ENCODE assay signal across 25 cellular contexts in the genomic region with DNA sequence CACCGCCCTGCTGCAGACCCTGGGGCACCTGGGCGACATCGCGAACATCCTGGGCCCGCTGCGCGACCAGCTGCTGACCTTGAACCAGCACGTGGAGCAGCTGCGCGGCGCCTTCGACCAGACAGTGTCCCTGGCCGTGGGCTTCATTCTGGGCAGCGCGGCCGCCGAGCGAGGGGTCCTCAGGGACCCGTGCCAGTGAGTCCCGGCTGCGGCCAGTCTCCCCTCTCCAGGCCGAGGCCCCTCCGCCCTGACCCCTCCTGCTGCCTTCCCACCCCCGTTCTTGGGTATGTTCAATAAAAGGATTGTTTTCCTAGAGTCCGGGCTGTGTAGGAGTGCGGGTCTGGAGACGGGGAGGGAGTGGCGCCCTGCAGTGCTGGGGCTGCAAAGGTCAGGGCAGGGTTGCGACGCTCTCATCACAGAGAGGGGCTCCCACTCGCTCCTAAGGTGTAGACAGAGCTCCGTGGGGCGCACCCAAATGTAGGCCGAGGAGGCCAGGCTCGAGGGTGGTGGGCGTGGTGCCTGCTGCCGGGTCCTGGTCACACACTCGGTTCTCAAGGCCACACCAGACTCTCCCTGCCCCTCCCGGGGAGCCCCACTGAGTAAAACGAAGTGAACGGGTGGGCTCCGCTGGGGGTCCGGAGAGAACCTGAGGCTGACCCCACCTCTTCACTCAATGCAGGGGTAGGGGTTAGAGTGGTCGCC. TPM values are rescaled to one million over a fixed set of nuclear protein-coding genes. Genes with fewer than 3 reads are reported as not detected.
DNase-seq lines count a peak whose midpoint lies in the region; ATAC-seq and TF ChIP-seq lines count a peak whose summit lies in the region.
"Had no signal": no experiment of that assay in that cellular context is flagged by ENCODE, and none has a peak within 500 bp of the region (broad histone marks: within the 10 kb centered on the region; RNA-seq: fewer than 3 reads in every experiment).

No MANE protein-coding gene starts in this region.

- H3K36me3 ChIP-seq in iPS-20b (ENCODE audit: insufficient read depth, low read depth, low read length): no peaks in the 10 kb centered on the region
- H3K36me3 ChIP-seq: prostate gland had no signal

- ATAC-seq in activated B cell treated with CpG ODN at 0.5 μM for 24 hours (ENCODE audit: low read depth): no peak
- ATAC-seq in stimulated activated naive B cell treated with anti-CD40 and anti-IgM and Interleukin-4, amounts not matched to agents 10 μg/mL and 1 μg/mL and 100 μg/mL, for 72 hours (replicated peaks): no peak

- CTCF ChIA-PET in activated naive CD4-positive, alpha-beta T cell treated with anti-CD3 and anti-CD28 coated beads for 36 hours (lab: Charles Lee): no interaction called here
- CTCF ChIA-PET in activated B cell treated with CpG ODN at 0.5 μM for 24 hours (lab: Charles Lee) (no interaction called here), MCF 10A (lab: Yijun Ruan, JAX) (no interaction called here)

- H3K27me3 ChIP-seq in iPS-20b (ENCODE audit: insufficient read depth, low read length): peaks cover 93% of the 10 kb centered on the region

- no TSS peak for BruUV-seq in MCF 10A (replicated peaks; lab: Mats Ljungman, UMichigan)

- H3K4me3 Mint-ChIP-seq in activated naive CD4-positive, alpha-beta T cell treated with anti-CD3 and anti-CD28 coated beads for 36 hours: peak overlapping the region; percentile 42
- H3K4me3 Mint-ChIP-seq in activated B cell treated with CpG ODN at 0.5 μM for 24 hours: peak overlapping the region; percentile 71
- peak overlapping the region; percentile 65 to 69 for H3K4me3 Mint-ChIP-seq in stimulated activated naive B cell treated with anti-CD40 and anti-IgM and Interleukin-4, amounts not matched to agents 10 μg/mL and 1 μg/mL and 100 μg/mL, for 72 hours
- no peak overlapping the region for H3K4me3 Mint-ChIP-seq in MCF 10A (ENCODE audit: unreplicated experiment)

- H3K4me3 ChIP-seq in iPS-20b (ENCODE audit: low read length): peak overlapping the region; percentile 49
- H3K4me3 ChIP-seq: lung had no signal

- intact Hi-C loops in activated naive CD4-positive, alpha-beta T cell treated with anti-CD3 and anti-CD28 coated beads for 36 hours (cut with micrococcal nuclease): no loop called here
- intact Hi-C loops in activated B cell treated with CpG ODN at 0.5 μM for 24 hours (cut with micrococcal nuclease) (no loop called here), MCF 10A (cut with micrococcal nuclease) (no loop called here)

- no peak overlapping the region for H3K9ac ChIP-seq in iPS-20b (ENCODE audit: low read depth, low read length)

- no peak for DNase-seq in activated naive CD4-positive, alpha-beta T cell treated with anti-CD3 and anti-CD28 coated beads for 36 hours
- DNase-seq in activated naive CD4-positive, alpha-beta T cell treated with Interleukin-2 at 50 U/mL for 16 hours: no peak
- DNase-seq in activated B cell treated with CpG ODN at 0.5 μM for 24 hours (no peak), NCI-H345 treated with DMSO at 0.1 percent for 48 hours (lab: John Stamatoyannopoulos, UW; ENCODE audit: unreplicated experiment) (no peak), T1000 (lab: John Stamatoyannopoulos, UW) (no peak), MCF 10A (ENCODE audit: unreplicated experiment) (no peak)
- DNase-seq in stimulated activated naive B cell treated with anti-CD40 and anti-IgM and Interleukin-4, amounts not matched to agents 10 μg/mL and 1 μg/mL and 100 μg/mL, for 72 hours: no peak
- DNase-seq: central memory CD4-positive, alpha-beta T cell; effector CD4-positive, alpha-beta T cell; GF-D8; NCI-H748 treated with DMSO at 0.1 percent for 48 hours; SHP77; stimulated activated CD4-positive, alpha-beta T cell treated with anti-CD3 and anti-CD28 coated beads, Interleukin-4, amount 100 ng/mL, for 24 hours; T-helper 1 cell had no signal

- H3K27me3 Mint-ChIP-seq in activated naive CD4-positive, alpha-beta T cell treated with anti-CD3 and anti-CD28 coated beads for 36 hours (ENCODE audit: low read depth): peaks cover 60% of the 10 kb centered on the region
- H3K27me3 Mint-ChIP-seq in activated B cell treated with CpG ODN at 0.5 μM for 24 hours: peaks cover 32% of the 10 kb centered on the region
- peaks cover 48 to 78% of the 10 kb centered on the region in 2 donors for H3K27me3 Mint-ChIP-seq in stimulated activated naive B cell treated with anti-CD40 and anti-IgM and Interleukin-4, amounts not matched to agents 10 μg/mL and 1 μg/mL and 100 μg/mL, for 72 hours
- no peaks in the 10 kb centered on the region for H3K27me3 Mint-ChIP-seq in MCF 10A (ENCODE audit: insufficient read depth, unreplicated experiment)

- H3K9me3 Mint-ChIP-seq in activated naive CD4-positive, alpha-beta T cell treated with anti-CD3 and anti-CD28 coated beads for 36 hours: no peaks in the 10 kb centered on the region
- H3K9me3 Mint-ChIP-seq in activated B cell treated with CpG ODN at 0.5 μM for 24 hours: no peaks in the 10 kb centered on the region
- no peaks in the 10 kb centered on the region for H3K9me3 Mint-ChIP-seq in stimulated activated naive B cell treated with anti-CD40 and anti-IgM and Interleukin-4, amounts not matched to agents 10 μg/mL and 1 μg/mL and 100 μg/mL, for 72 hours
- no peaks in the 10 kb centered on the region for H3K9me3 Mint-ChIP-seq in MCF 10A (ENCODE audit: unreplicated experiment)

- H3K4me1 ChIP-seq in iPS-20b (ENCODE audit: insufficient read depth, low read length): peaks cover 7% of the 10 kb centered on the region; the same call in 1 of the 2 replicates

- no peak overlapping the region for H3K27ac Mint-ChIP-seq in activated naive CD4-positive, alpha-beta T cell treated with anti-CD3 and anti-CD28 coated beads for 36 hours
- H3K27ac Mint-ChIP-seq in activated B cell treated with CpG ODN at 0.5 μM for 24 hours (no peak overlapping the region), MCF 10A (ENCODE audit: low read depth, unreplicated experiment) (no peak overlapping the region)
- H3K27ac Mint-ChIP-seq in stimulated activated naive B cell treated with anti-CD40 and anti-IgM and Interleukin-4, amounts not matched to agents 10 μg/mL and 1 μg/mL and 100 μg/mL, for 72 hours: peak overlapping the region; percentile 73
- H3K27ac Mint-ChIP-seq: IgD-negative memory B cell had no signal

- H3K4me1 Mint-ChIP-seq in activated naive CD4-positive, alpha-beta T cell treated with anti-CD3 and anti-CD28 coated beads for 36 hours (ENCODE audit: low read depth): peaks cover 19% of the 10 kb centered on the region
- H3K4me1 Mint-ChIP-seq in activated B cell treated with CpG ODN at 0.5 μM for 24 hours (peaks cover 24% of the 10 kb centered on the region), MCF 10A (ENCODE audit: insufficient read depth, unreplicated experiment) (no peaks in the 10 kb centered on the region)
- peaks cover 21 to 35% of the 10 kb centered on the region in 2 donors for H3K4me1 Mint-ChIP-seq in stimulated activated naive B cell treated with anti-CD40 and anti-IgM and Interleukin-4, amounts not matched to agents 10 μg/mL and 1 μg/mL and 100 μg/mL, for 72 hours

- H3K36me3 Mint-ChIP-seq in activated naive CD4-positive, alpha-beta T cell treated with anti-CD3 and anti-CD28 coated beads for 36 hours (ENCODE audit: low read depth): no peaks in the 10 kb centered on the region
- H3K36me3 Mint-ChIP-seq in activated B cell treated with CpG ODN at 0.5 μM for 24 hours (ENCODE audit: low read depth) (no peaks in the 10 kb centered on the region), MCF 10A (ENCODE audit: insufficient read depth, unreplicated experiment) (no peaks in the 10 kb centered on the region)
- peaks cover 1 to 3% of the 10 kb centered on the region in 2 donors for H3K36me3 Mint-ChIP-seq in stimulated activated naive B cell treated with anti-CD40 and anti-IgM and Interleukin-4, amounts not matched to agents 10 μg/mL and 1 μg/mL and 100 μg/mL, for 72 hours
- H3K36me3 Mint-ChIP-seq: IgD-negative memory B cell had no signal

- TF ChIP-seq CTCF in activated B cell treated with CpG ODN at 0.5 μM for 24 hours (IDR thresholded peaks at IDR 0.05) (no peak), MCF 10A (IDR thresholded peaks at IDR 0.05; ENCODE audit: unreplicated experiment) (no peak)

- no peak overlapping the region for H3K27ac ChIP-seq in iPS-20b (ENCODE audit: low read length)
- H3K27ac ChIP-seq: C4-2B, prostate gland, skin epidermis had no signal

- POLR2A ChIA-PET in activated B cell treated with CpG ODN at 0.5 μM for 24 hours (lab: Charles Lee): no interaction called here
- POLR2A ChIA-PET in MCF 10A (lab: Yijun Ruan, JAX): no interaction called here

- no peaks in the 10 kb centered on the region for H3K9me3 ChIP-seq in iPS-20b (ENCODE audit: insufficient read depth, low read depth, low read length)
- H3K9me3 ChIP-seq: prostate gland had no signal

RNA-seq across cellular contexts. Expression of a gene that starts 1.4 kb away (rescaled TPM):
- not detected for total RNA-seq in activated naive CD4-positive, alpha-beta T cell treated with anti-CD3 and anti-CD28 coated beads for 36 hours
- total RNA-seq in activated B cell treated with CpG ODN at 0.5 μM for 24 hours (not detected in 2 replicates), MCF 10A (2022) (not detected in 2 replicates)
- total RNA-seq: A673; activated CD8-positive, alpha-beta memory T cell treated with anti-CD3 and anti-CD28 coated beads for 36 hours; glomerular endothelial cell; H4; myocyte had no signal

RNA-seq across cellular contexts. Expression of a gene that starts 6.3 kb away (rescaled TPM):
- total RNA-seq in activated naive CD4-positive, alpha-beta T cell treated with anti-CD3 and anti-CD28 coated beads for 36 hours: not detected
- total RNA-seq in activated B cell treated with CpG ODN at 0.5 μM for 24 hours (0.13 TPM in 1 of 2 replicates, not detected in the other), MCF 10A (2022) (not detected in 2 replicates)
- total RNA-seq: A673; activated CD8-positive, alpha-beta memory T cell treated with anti-CD3 and anti-CD28 coated beads for 36 hours; glomerular endothelial cell; H4 had no signal

RNA-seq across cellular contexts. Expression of a gene that starts 45.3 kb away (rescaled TPM):
- total RNA-seq in activated naive CD4-positive, alpha-beta T cell treated with anti-CD3 and anti-CD28 coated beads for 36 hours: 100 to 1,000 TPM; 112 to 120 TPM
- total RNA-seq in activated B cell treated with CpG ODN at 0.5 μM for 24 hours (137 and 152 TPM in 2 replicates), MCF 10A (2022) (20.2 and 23.2 TPM in 2 replicates)
